21 cellular contexts compared by ENCODE assay signal in genomic region chr14:77830692-77831091, GRCh38. TPM values are rescaled to one million over a fixed set of nuclear protein-coding genes. Genes with fewer than 3 reads are reported as not detected.
DNase-seq lines count a peak whose midpoint lies in the region; ATAC-seq and TF ChIP-seq lines count a peak whose summit lies in the region.
"Had no signal": no experiment of that assay in that cellular context is flagged by ENCODE, and none has a peak within 500 bp of the region (broad histone marks: within the 10 kb centered on the region; RNA-seq: fewer than 3 reads in every experiment).

No MANE protein-coding gene starts in this region.

- TF ChIP-seq CTCF in GM23338 (conservative IDR thresholded peaks at IDR 0.05; ENCODE audit: low read depth in 2 of 2): no peak
- TF ChIP-seq CTCF in PC-9 (conservative IDR thresholded peaks at IDR 0.05): no peak
- no peak for TF ChIP-seq CTCF in endodermal cell (conservative IDR thresholded peaks at IDR 0.05)
- TF ChIP-seq CTCF in neural crest cell (conservative IDR thresholded peaks at IDR 0.05): no peak
- no peak for TF ChIP-seq CTCF in psoas muscle (IDR thresholded peaks at IDR 0.05)

- H3K27ac ChIP-seq in GM23338 (ENCODE audit: low read depth): no peak overlapping the region
- no peak overlapping the region for H3K27ac ChIP-seq in PC-9
- H3K27ac ChIP-seq in endodermal cell (ENCODE audit: low read depth, low read length): no peak overlapping the region
- no peak overlapping the region for H3K27ac ChIP-seq in psoas muscle
- H3K27ac ChIP-seq: C4-2B, GM23248, Peyer's patch had no signal

- BruUV-seq in PC-9 (replicated peaks; lab: Mats Ljungman, UMichigan): no TSS peak

- H3K4me1 ChIP-seq in GM23338 (ENCODE audit: insufficient read depth) (no peaks in the 10 kb centered on the region), PC-9 (replicated peaks; ENCODE audit: insufficient read depth) (0 out of 2 replicates have a peak, but pooled peaks cover 8% of the 10 kb centered on the region), endodermal cell (ENCODE audit: control insufficient read depth, insufficient read depth, low read length) (peaks cover 2% of the 10 kb centered on the region), psoas muscle (no peaks in the 10 kb centered on the region)
- H3K4me1 ChIP-seq: Peyer's patch had no signal

- H3K4me2 ChIP-seq in GM23338 (no peak overlapping the region), PC-9 (no peak overlapping the region)
- H3K4me2 ChIP-seq: SK-N-SH had no signal

- H3K9me2 ChIP-seq in GM23338 (ENCODE audit: insufficient read depth): no peaks in the 10 kb centered on the region
- H3K9me2 ChIP-seq in PC-9 (ENCODE audit: insufficient read depth): no peaks in the 10 kb centered on the region
- H3K9me2 ChIP-seq: SK-N-SH had no signal

- peak overlapping the region; percentile 85 for H3K27ac Mint-ChIP-seq in GM23338
- H3K27ac Mint-ChIP-seq in endodermal cell: peak overlapping the region; percentile 69
- H3K27ac Mint-ChIP-seq in neural crest cell (ENCODE audit: unreplicated experiment): peak overlapping the region; percentile 50

- ATAC-seq in GM23338 (no peak), psoas muscle (no peak), GM19397 (IDR thresholded peaks at IDR 0.05; ENCODE audit: unreplicated experiment) (no peak), GM19395 (IDR thresholded peaks at IDR 0.05; ENCODE audit: unreplicated experiment) (no peak)
- ATAC-seq: GM12878 had no signal

- H2AFZ ChIP-seq in GM23338: no peak overlapping the region
- H2AFZ ChIP-seq in PC-9: no peak overlapping the region
- H2AFZ ChIP-seq: GM23248 had no signal

- no peaks in the 10 kb centered on the region for H3K4me1 Mint-ChIP-seq in GM23338
- peaks cover 9% of the 10 kb centered on the region for H3K4me1 Mint-ChIP-seq in endodermal cell
- no peaks in the 10 kb centered on the region for H3K4me1 Mint-ChIP-seq in neural crest cell

- H3K4me3 Mint-ChIP-seq in GM23338 (no peak overlapping the region), endodermal cell (no peak overlapping the region), neural crest cell (no peak overlapping the region)

- no peak overlapping the region for H3K4me3 ChIP-seq in GM23338
- H3K4me3 ChIP-seq in PC-9: no peak overlapping the region
- no peak overlapping the region for H3K4me3 ChIP-seq in endodermal cell (ENCODE audit: low read length)
- no peak overlapping the region for H3K4me3 ChIP-seq in psoas muscle
- H3K4me3 ChIP-seq: GM12878, GM23248, MG63, Peyer's patch had no signal

- H3K36me3 Mint-ChIP-seq in GM23338 (ENCODE audit: low read depth) (peaks cover 7% of the 10 kb centered on the region; the same call in 2 of the 3 replicates), endodermal cell (ENCODE audit: low read depth) (peaks cover 4% of the 10 kb centered on the region), neural crest cell (ENCODE audit: low read depth) (no peaks in the 10 kb centered on the region)

- H4K20me1 ChIP-seq in GM23338 (replicated peaks; ENCODE audit: insufficient read depth) (no peaks in the 10 kb centered on the region), PC-9 (ENCODE audit: insufficient read depth) (no peaks in the 10 kb centered on the region)

- H3K27me3 Mint-ChIP-seq in GM23338 (ENCODE audit: insufficient read depth, low read depth, poor library complexity): peaks cover 3% of the 10 kb centered on the region
- peaks cover 1% of the 10 kb centered on the region for H3K27me3 Mint-ChIP-seq in endodermal cell (ENCODE audit: insufficient read depth)
- no peaks in the 10 kb centered on the region for H3K27me3 Mint-ChIP-seq in neural crest cell (ENCODE audit: low read depth)

- H3K79me2 ChIP-seq in GM23338 (replicated peaks; ENCODE audit: insufficient read depth): no peaks in the 10 kb centered on the region
- no peaks in the 10 kb centered on the region for H3K79me2 ChIP-seq in PC-9 (ENCODE audit: low read depth)

- POLR2A ChIA-PET in PC-9 (lab: Charles Lee; ENCODE audit: unreplicated experiment): interaction anchor here (0.6 kb wide), 2 partner anchors 733 to 881 kb away, joined by 3 to 4 read pairs; no protein-coding TSS in a partner anchor

- CTCF ChIA-PET in PC-9 (lab: Charles Lee): interaction anchor here (0.6 to 1.2 kb wide), 2 partner anchors 30 to 360 kb away, joined by 3 to 4 read pairs; no protein-coding TSS in a partner anchor

- H3K9me3 ChIP-seq in PC-9 (ENCODE audit: insufficient read depth, low read depth): no peaks in the 10 kb centered on the region
- H3K9me3 ChIP-seq in endodermal cell (ENCODE audit: control insufficient read depth, low read length): no peaks in the 10 kb centered on the region
- no peaks in the 10 kb centered on the region for H3K9me3 ChIP-seq in psoas muscle
- H3K9me3 ChIP-seq: MG63, Peyer's patch, SK-N-SH had no signal

- DNase-seq in GM23338 (ENCODE audit: low spot score): no peak
- DNase-seq in PC-9: peak; percentile 20 to 91
- DNase-seq in endodermal cell: no peak
- no peak for DNase-seq in neural crest cell (ENCODE audit: low read depth, low spot score)
- DNase-seq in psoas muscle: no peak
- no peak for DNase-seq in T-helper 1 cell
- DNase-seq: COR-L47, DMS79, GM23248, MG63, NCI-H1092, NCI-H146, NCI-H2081, NCI-H510A, Peyer's patch, SHP77, SK-N-SH had no signal

- H3K27me3 ChIP-seq in GM23338 (ENCODE audit: insufficient read depth): no peaks in the 10 kb centered on the region
- H3K27me3 ChIP-seq in PC-9 (ENCODE audit: insufficient read depth, low read depth): no peaks in the 10 kb centered on the region
- H3K27me3 ChIP-seq in endodermal cell (ENCODE audit: control insufficient read depth, insufficient read depth, low read length, poor library complexity, severe bottlenecking): peaks cover 15% of the 10 kb centered on the region
- no peaks in the 10 kb centered on the region for H3K27me3 ChIP-seq in psoas muscle (ENCODE audit: insufficient read depth in 3 of 3, low read length in 2 of 3)
- H3K27me3 ChIP-seq: MG63, Peyer's patch had no signal

- peak overlapping the region; percentile 12 for H3K9ac ChIP-seq in endodermal cell (ENCODE audit: extremely low read depth, low read length, poor library complexity, severe bottlenecking)
- H3K9ac ChIP-seq: GM23248, SK-N-SH had no signal

- H3K36me3 ChIP-seq in GM23338 (ENCODE audit: insufficient read depth): no peaks in the 10 kb centered on the region
- H3K36me3 ChIP-seq in PC-9 (ENCODE audit: low read depth): no peaks in the 10 kb centered on the region
- no peaks in the 10 kb centered on the region for H3K36me3 ChIP-seq in endodermal cell (ENCODE audit: control insufficient read depth, insufficient read depth, low read length)
- H3K36me3 ChIP-seq in psoas muscle (ENCODE audit: insufficient read depth in 1 of 2, low read depth in 1 of 2): peaks cover 0 to 27% of the 10 kb centered on the region in 2 donors
- H3K36me3 ChIP-seq: MG63 had no signal

- H3F3A ChIP-seq in GM23338 (replicated peaks; ENCODE audit: low read depth) (no peaks in the 10 kb centered on the region), PC-9 (ENCODE audit: insufficient read depth, low read depth) (no peaks in the 10 kb centered on the region)

- intact Hi-C loops in PC-9 (cut with micrococcal nuclease; ENCODE audit: unreplicated experiment) (no loop called here), psoas muscle (cut with DNase I) (no loop called here)

- 82 to 95% methylated on average over 2 of the region's 2 CpGs for WGBS in endodermal cell (ENCODE audit: insufficient coverage in 1 of 2, insufficient read length in 1 of 2), 2 experiments
- WGBS in psoas muscle, 3 donors: 95 to 97% (median 96%) methylated on average over 2 of the region's 2 CpGs

- H3K9me3 Mint-ChIP-seq in GM23338 (no peaks in the 10 kb centered on the region), endodermal cell (no peaks in the 10 kb centered on the region), neural crest cell (no peaks in the 10 kb centered on the region)

TF ChIP-seq in GM23338, 12 proteins besides CTCF, POLR2A, EP300 and RAD21:
- TF ChIP-seq ZNF331 (CRISPR knock-in tag; IDR thresholded peaks at IDR 0.05; ENCODE audit: low read depth): no peak
- no peak for TF ChIP-seq CREB1 (CRISPR knock-in tag; IDR thresholded peaks at IDR 0.05; ENCODE audit: low read depth)
- TF ChIP-seq NANOG (IDR thresholded peaks at IDR 0.05; ENCODE audit: borderline replicate concordance): no peak
- TF ChIP-seq EZH2 (IDR thresholded peaks at IDR 0.05; ENCODE audit: low read depth, unreplicated experiment): no peak
- TF ChIP-seq ZNF114 (CRISPR knock-in tag; IDR thresholded peaks at IDR 0.05): no peak
- no peak for TF ChIP-seq EZH2phosphoT487 (IDR thresholded peaks at IDR 0.05; ENCODE audit: unreplicated experiment)
- TF ChIP-seq STAT1 (IDR thresholded peaks at IDR 0.05; ENCODE audit: unreplicated experiment): no peak

RNA-seq across cellular contexts. Expression of gene ADCK1, which starts 30.8 kb away (rescaled TPM):
- 8.5 and 11.2 TPM in 2 replicates for total RNA-seq in GM23338 (2014; rRNA removed; shearing (Covaris generic))
- polyA plus RNA-seq in GM23338 (2016; fragmentation: Nextera tagmentation; extraction: Ambion mirVana) (5.2 and 6.7 TPM in 2 replicates), psoas muscle (1 to 10 TPM; 7.2 to 9.1 (median 8.9) TPM)
- total RNA-seq in PC-9 (2021) (19.0 and 26.3 TPM in 2 replicates), endodermal cell (1 to 10 TPM; 6.9 to 7.4 TPM), neural crest cell (9.0 and 9.5 TPM in 2 replicates), psoas muscle (1 to 10 TPM; 3.8 to 6.6 (median 5.4) TPM)
- polyA plus RNA-seq in endodermal cell (2013, experiment 1 of 2): 10.4 TPM
- 8.2 TPM for polyA plus RNA-seq in endodermal cell (2013, experiment 2 of 2)

Comparison
In these comparisons a context has a peak if more than half of its experiments do, and no peak if none do; other contexts are left out.
1. DNase-seq: peak in PC-9 (2 of 2); none in GM23338 (single experiment), endodermal cell (single experiment), neural crest cell (single experiment), psoas muscle (0 of 2) and T-helper 1 cell (0 of 5).
2. Peak in every context shown above with its lines, with median percentiles within 50 percentile points of each other: H3K27ac Mint-ChIP-seq.